In the genomic region with DNA sequence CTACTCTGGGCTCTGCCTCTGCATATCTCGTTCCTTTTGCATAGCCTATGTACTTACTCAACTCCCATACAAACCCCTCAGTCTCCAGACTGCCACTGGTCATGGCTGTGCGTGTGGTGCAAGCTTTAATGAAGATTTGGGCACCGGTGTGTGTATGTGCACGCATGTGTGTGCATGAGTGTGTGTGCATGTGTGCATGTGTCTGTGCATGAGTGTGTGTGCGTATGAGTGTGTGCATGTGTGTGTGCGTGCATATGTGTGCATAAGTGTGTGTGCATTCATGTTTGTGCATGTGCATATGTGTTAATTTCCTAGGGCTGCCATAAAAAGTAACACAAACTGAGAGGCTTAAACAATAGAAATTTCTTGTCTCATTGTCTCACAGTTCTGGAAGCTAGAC, we compare ENCODE assay signal across 2 cellular contexts.
TF ChIP-seq lines count a peak whose summit lies in the region.

No MANE protein-coding gene starts in this region.

TF ChIP-seq in HEK293, 187 proteins besides CTCF, POLR2A, EP300 and RAD21:
- no peak for TF ChIP-seq ZNF416 (tag by site-specific recombination; IDR thresholded peaks at IDR 0.05)
- TF ChIP-seq, protein P1, sequence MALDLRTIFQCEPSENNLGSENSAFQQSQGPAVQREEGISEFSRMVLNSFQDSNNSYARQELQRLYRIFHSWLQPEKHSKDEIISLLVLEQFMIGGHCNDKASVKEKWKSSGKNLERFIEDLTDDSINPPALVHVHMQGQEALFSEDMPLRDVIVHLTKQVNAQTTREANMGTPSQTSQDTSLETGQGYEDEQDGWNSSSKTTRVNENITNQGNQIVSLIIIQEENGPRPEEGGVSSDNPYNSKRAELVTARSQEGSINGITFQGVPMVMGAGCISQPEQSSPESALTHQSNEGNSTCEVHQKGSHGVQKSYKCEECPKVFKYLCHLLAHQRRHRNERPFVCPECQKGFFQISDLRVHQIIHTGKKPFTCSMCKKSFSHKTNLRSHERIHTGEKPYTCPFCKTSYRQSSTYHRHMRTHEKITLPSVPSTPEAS (tag by site-specific recombination; IDR thresholded peaks at IDR 0.05): peak; percentile 93

TF ChIP-seq in GM12878, 131 proteins besides CTCF, POLR2A, EP300 and RAD21:
- no peak for TF ChIP-seq KAT2A (conservative IDR thresholded peaks at IDR 0.05; ENCODE audit: control insufficient read depth, low read depth, low read length)
- TF ChIP-seq, protein P2, sequence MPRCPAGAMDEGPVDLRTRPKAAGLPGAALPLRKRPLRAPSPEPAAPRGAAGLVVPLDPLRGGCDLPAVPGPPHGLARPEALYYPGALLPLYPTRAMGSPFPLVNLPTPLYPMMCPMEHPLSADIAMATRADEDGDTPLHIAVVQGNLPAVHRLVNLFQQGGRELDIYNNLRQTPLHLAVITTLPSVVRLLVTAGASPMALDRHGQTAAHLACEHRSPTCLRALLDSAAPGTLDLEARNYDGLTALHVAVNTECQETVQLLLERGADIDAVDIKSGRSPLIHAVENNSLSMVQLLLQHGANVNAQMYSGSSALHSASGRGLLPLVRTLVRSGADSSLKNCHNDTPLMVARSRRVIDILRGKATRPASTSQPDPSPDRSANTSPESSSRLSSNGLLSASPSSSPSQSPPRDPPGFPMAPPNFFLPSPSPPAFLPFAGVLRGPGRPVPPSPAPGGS (IDR thresholded peaks at IDR 0.05; ENCODE audit: borderline replicate concordance, insufficient read depth, low read depth, low read length, poor library complexity, severe bottlenecking): peak; percentile 60
